Comparison of ENCODE assay signal across 13 cellular contexts in genomic region chr6:62039602-62040001, GRCh38.
DNase-seq lines count a peak whose midpoint lies in the region; ATAC-seq and TF ChIP-seq lines count a peak whose summit lies in the region.
"Had no signal": no experiment of that assay in that cellular context is flagged by ENCODE, and none has a peak within 500 bp of the region (broad histone marks: within the 10 kb centered on the region; RNA-seq: fewer than 3 reads in every experiment).

No MANE protein-coding gene starts in this region.

- H3K9me2 ChIP-seq in SK-N-SH: no peaks in the 10 kb centered on the region

- POLR2A ChIA-PET in SK-N-SH (lab: Yijun Ruan, JAX): no interaction called here

- H3K9me3 ChIP-seq in SK-N-SH (no peaks in the 10 kb centered on the region), iPS-18a (ENCODE audit: control insufficient read depth, low read depth, low read length) (peaks cover 7% of the 10 kb centered on the region)
- H3K9me3 ChIP-seq: SJCRH30 had no signal

- peak overlapping the region; percentile 26 for H2AFZ ChIP-seq in SK-N-SH (ENCODE audit: low read depth)

- no peak overlapping the region for H3K9ac ChIP-seq in SK-N-SH
- H3K9ac ChIP-seq in iPS-18a (ENCODE audit: low read length): no peak overlapping the region

- CTCF ChIA-PET in SK-N-SH (lab: Yijun Ruan, JAX): no interaction called here

- H3F3A ChIP-seq in SK-N-SH (replicated peaks; ENCODE audit: insufficient read depth): no peaks in the 10 kb centered on the region

- DNase-seq in SK-N-SH (no peak), OCI-M1 (lab: John Stamatoyannopoulos, UW) (peak; percentile 73), GM10266 (ENCODE audit: extremely low spot score) (no peak)
- DNase-seq: CD4-positive, alpha-beta T cell; NCI-H1694 treated with DMSO at 0.1 percent for 48 hours; NCI-H748 treated with DMSO at 0.1 percent for 48 hours; SJCRH30 had no signal

- TF ChIP-seq CTCF in SK-N-SH (IDR thresholded peaks at IDR 0.05) (no peak), GM10266 (IDR thresholded peaks at IDR 0.05; ENCODE audit: control insufficient read depth, insufficient read depth, low read depth, missing control alignments) (no peak)

- 0% methylated on average over 1 of the region's 1 CpG for WGBS in SK-N-SH (ENCODE audit: low lambda C conversion rate)

- H3K27ac ChIP-seq in SK-N-SH (ENCODE audit: low read depth in 2 of 2, low read length in 1 of 2) (no peak overlapping the region), iPS-18a (ENCODE audit: low read length) (peak overlapping the region; percentile 31)
- H3K27ac ChIP-seq: 22Rv1, SJCRH30 had no signal

- ATAC-seq in SK-N-SH treated with all-trans-retinoic acid at 6 μM for 48 hours (no peak), HG03280 (IDR thresholded peaks at IDR 0.05; ENCODE audit: unreplicated experiment) (no peak), HG03097 (IDR thresholded peaks at IDR 0.05; ENCODE audit: low FRiP score, unreplicated experiment) (no peak), HG03378 (IDR thresholded peaks at IDR 0.05; ENCODE audit: unreplicated experiment) (no peak)

- no peaks in the 10 kb centered on the region for H3K27me3 ChIP-seq in SK-N-SH (ENCODE audit: insufficient read depth)
- H3K27me3 ChIP-seq in iPS-18a (ENCODE audit: control insufficient read depth, insufficient read depth, low read length): no peaks in the 10 kb centered on the region
- H3K27me3 ChIP-seq: SJCRH30 had no signal

- H3K4me1 ChIP-seq in SK-N-SH (ENCODE audit: control insufficient read depth in 1 of 2, insufficient read depth in 2 of 2, low read depth in 1 of 2, low read length in 1 of 2): no peaks in the 10 kb centered on the region
- H3K4me1 ChIP-seq in iPS-18a (ENCODE audit: control insufficient read depth, low read depth, low read length): peaks cover 22% of the 10 kb centered on the region
- H3K4me1 ChIP-seq: SJCRH30 had no signal

- H3K4me3 ChIP-seq in SK-N-SH (ENCODE audit: low read depth in 2 of 2, low read length in 1 of 2) (peak overlapping the region; percentile 4 to 29; a peak in 2 of 4 replicates), iPS-18a (ENCODE audit: low read length) (no peak overlapping the region)
- H3K4me3 ChIP-seq: SJCRH30 had no signal

- H4K20me1 ChIP-seq in SK-N-SH (ENCODE audit: insufficient read depth): no peaks in the 10 kb centered on the region

- H3K36me3 ChIP-seq in SK-N-SH (replicated peaks in 1 of 2; ENCODE audit: control insufficient read depth in 1 of 2, insufficient read depth in 2 of 2, low read length in 1 of 2) (no peaks in the 10 kb centered on the region), iPS-18a (ENCODE audit: control insufficient read depth, low read depth, low read length) (no peaks in the 10 kb centered on the region)
- H3K36me3 ChIP-seq: SJCRH30 had no signal

- H3K4me2 ChIP-seq in SK-N-SH: peak overlapping the region; percentile 54; the same call in 1 of the 2 replicates

- H3K79me2 ChIP-seq in SK-N-SH (ENCODE audit: insufficient read depth): no peaks in the 10 kb centered on the region

- TF ChIP-seq EP300 in SK-N-SH (IDR thresholded peaks at IDR 0.05; ENCODE audit: borderline replicate concordance in 1 of 2, low read depth in 1 of 2, low read length in 1 of 2): no peak

- TF ChIP-seq RAD21 in SK-N-SH (IDR thresholded peaks at IDR 0.05; ENCODE audit: low read length): no peak

TF ChIP-seq in SK-N-SH, 30 proteins besides CTCF, POLR2A, EP300 and RAD21 (continues in another document):
- TF ChIP-seq FOXJ3 (CRISPR knock-in tag; IDR thresholded peaks at IDR 0.05): no peak
- no peak for TF ChIP-seq MXI1 (IDR thresholded peaks at IDR 0.05; ENCODE audit: low read depth, low read length)
- no peak for TF ChIP-seq IRF3 (IDR thresholded peaks at IDR 0.05; ENCODE audit: low read depth, low read length)
- TF ChIP-seq JUND (IDR thresholded peaks at IDR 0.05): no peak
- no peak for TF ChIP-seq NFIC (IDR thresholded peaks at IDR 0.05; ENCODE audit: borderline replicate concordance)
- TF ChIP-seq ELF1 (IDR thresholded peaks at IDR 0.05): no peak
- no peak for TF ChIP-seq FOXM1 (IDR thresholded peaks at IDR 0.05; ENCODE audit: low read depth)
- no peak for TF ChIP-seq SMC3 (IDR thresholded peaks at IDR 0.05; ENCODE audit: low read depth, low read length)
- no peak for TF ChIP-seq TCF12 (IDR thresholded peaks at IDR 0.05)
- no peak for TF ChIP-seq ZBTB33 (IDR thresholded peaks at IDR 0.05; ENCODE audit: borderline replicate concordance, low read depth)
- TF ChIP-seq CHD2 (IDR thresholded peaks at IDR 0.05; ENCODE audit: low read length, partially characterized antibody): no peak
- TF ChIP-seq SIN3A (IDR thresholded peaks at IDR 0.05; ENCODE audit: borderline replicate concordance, low read depth, low read length): no peak

TF ChIP-seq in SK-N-SH treated with all-trans-retinoic acid at 6 μM for 48 hours, 23 proteins besides CTCF, POLR2A, EP300 and RAD21:
- TF ChIP-seq ESRRG (CRISPR knock-in tag; IDR thresholded peaks at IDR 0.05): no peak
- TF ChIP-seq, protein P1, sequence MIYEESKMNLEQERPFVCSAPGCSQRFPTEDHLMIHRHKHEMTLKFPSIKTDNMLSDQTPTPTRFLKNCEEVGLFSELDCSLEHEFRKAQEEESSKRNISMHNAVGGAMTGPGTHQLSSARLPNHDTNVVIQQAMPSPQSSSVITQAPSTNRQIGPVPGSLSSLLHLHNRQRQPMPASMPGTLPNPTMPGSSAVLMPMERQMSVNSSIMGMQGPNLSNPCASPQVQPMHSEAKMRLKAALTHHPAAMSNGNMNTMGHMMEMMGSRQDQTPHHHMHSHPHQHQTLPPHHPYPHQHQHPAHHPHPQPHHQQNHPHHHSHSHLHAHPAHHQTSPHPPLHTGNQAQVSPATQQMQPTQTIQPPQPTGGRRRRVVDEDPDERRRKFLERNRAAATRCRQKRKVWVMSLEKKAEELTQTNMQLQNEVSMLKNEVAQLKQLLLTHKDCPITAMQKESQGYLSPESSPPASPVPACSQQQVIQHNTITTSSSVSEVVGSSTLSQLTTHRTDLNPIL (CRISPR knock-in tag; IDR thresholded peaks at IDR 0.05; ENCODE audit: low read depth): no peak
- no peak for TF ChIP-seq ZNF70 (CRISPR knock-in tag; IDR thresholded peaks at IDR 0.05)
- TF ChIP-seq POU6F1 (CRISPR knock-in tag; IDR thresholded peaks at IDR 0.05; ENCODE audit: borderline replicate concordance, low read depth): no peak
- no peak for TF ChIP-seq ZFP3 (CRISPR knock-in tag; IDR thresholded peaks at IDR 0.05)
- TF ChIP-seq BACH2 (CRISPR knock-in tag; IDR thresholded peaks at IDR 0.05; ENCODE audit: borderline replicate concordance): no peak
- TF ChIP-seq, protein P2, sequence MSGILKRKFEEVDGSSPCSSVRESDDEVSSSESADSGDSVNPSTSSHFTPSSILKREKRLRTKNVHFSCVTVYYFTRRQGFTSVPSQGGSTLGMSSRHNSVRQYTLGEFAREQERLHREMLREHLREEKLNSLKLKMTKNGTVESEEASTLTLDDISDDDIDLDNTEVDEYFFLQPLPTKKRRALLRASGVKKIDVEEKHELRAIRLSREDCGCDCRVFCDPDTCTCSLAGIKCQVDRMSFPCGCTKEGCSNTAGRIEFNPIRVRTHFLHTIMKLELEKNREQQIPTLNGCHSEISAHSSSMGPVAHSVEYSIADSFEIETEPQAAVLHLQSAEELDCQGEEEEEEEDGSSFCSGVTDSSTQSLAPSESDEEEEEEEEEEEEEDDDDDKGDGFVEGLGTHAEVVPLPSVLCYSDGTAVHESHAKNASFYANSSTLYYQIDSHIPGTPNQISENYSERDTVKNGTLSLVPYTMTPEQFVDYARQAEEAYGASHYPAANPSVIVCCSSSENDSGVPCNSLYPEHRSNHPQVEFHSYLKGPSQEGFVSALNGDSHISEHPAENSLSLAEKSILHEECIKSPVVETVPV (CRISPR knock-in tag; IDR thresholded peaks at IDR 0.05): no peak
- no peak for TF ChIP-seq TOX (CRISPR knock-in tag; IDR thresholded peaks at IDR 0.05; ENCODE audit: borderline replicate concordance)
- TF ChIP-seq GLIS3 (CRISPR knock-in tag; IDR thresholded peaks at IDR 0.05): no peak
- no peak for TF ChIP-seq ARNTL (CRISPR knock-in tag; IDR thresholded peaks at IDR 0.05; ENCODE audit: borderline replicate concordance, low read depth)
- no peak for TF ChIP-seq RARB (CRISPR knock-in tag; IDR thresholded peaks at IDR 0.05)
